Comparison of ENCODE assay signal across 14 cellular contexts in genomic region chr7:123633553-123633952, GRCh38. TPM values are rescaled to one million over a fixed set of nuclear protein-coding genes. Genes with fewer than 3 reads are reported as not detected.
DNase-seq lines count a peak whose midpoint lies in the region; ATAC-seq and TF ChIP-seq lines count a peak whose summit lies in the region.
"Had no signal": no experiment of that assay in that cellular context is flagged by ENCODE, and none has a peak within 500 bp of the region (broad histone marks: within the 10 kb centered on the region; RNA-seq: fewer than 3 reads in every experiment).

No MANE protein-coding gene starts in this region.

- H3K27me3 Mint-ChIP-seq in HFFc6 (ENCODE audit: insufficient read depth), result no peaks in the 10 kb centered on the region; the same call in 1 of the 2 replicates

- ATAC-seq in HG02840 (IDR thresholded peaks at IDR 0.05; ENCODE audit: low FRiP score, unreplicated experiment), result no peak
- no peak for ATAC-seq in HG03045 (IDR thresholded peaks at IDR 0.05; ENCODE audit: unreplicated experiment)

- H3F3A ChIP-seq in smooth muscle cell (ENCODE audit: low read depth), result no peaks in the 10 kb centered on the region

- H2AFZ ChIP-seq in smooth muscle cell (ENCODE audit: low read depth), result no peak overlapping the region

- peak overlapping the region; percentile 23; the same call in 1 of the 2 replicates for H3K4me3 Mint-ChIP-seq in HFFc6
- H3K4me3 Mint-ChIP-seq: activated CD4-positive, alpha-beta T cell treated with anti-CD3 and anti-CD28 coated beads, Interleukin-2, amount 10 ng/mL, durations not matched to agents 24 days and 14 days had no signal

- H3K4me3 ChIP-seq in fibroblast of villous mesenchyme (ENCODE audit: low read depth, low read length) (no peak overlapping the region), smooth muscle cell (no peak overlapping the region)
- H3K4me3 ChIP-seq: sigmoid colon, thoracic aorta had no signal

- H4K20me1 ChIP-seq in smooth muscle cell (ENCODE audit: low read depth), result no peaks in the 10 kb centered on the region

- DNase-seq in HFFc6, result peak; percentile 53
- peak; percentile 66 for DNase-seq in amniotic epithelial cell (ENCODE audit: low read depth)
- peak; percentile 72 for DNase-seq in fibroblast of villous mesenchyme (ENCODE audit: low read depth)
- DNase-seq in smooth muscle cell (lab: John Stamatoyannopoulos, UW; ENCODE audit: unreplicated experiment), result no peak
- no peak for DNase-seq in GM19240 (ENCODE audit: insufficient read length, low spot score)
- DNase-seq: activated CD4-positive, alpha-beta T cell treated with anti-CD3 and anti-CD28 coated beads, Interleukin-2, amount 10 ng/mL, durations not matched to agents 24 days and 14 days; activated T-cell treated with anti-CD3 and anti-CD28 coated beads, Interleukin-2, amount 50 U/mL, for 48 hours; anterior cingulate cortex; Kasumi-1; sigmoid colon; T-helper 1 cell had no signal

- no peak overlapping the region for H3K27ac Mint-ChIP-seq in HFFc6
- H3K27ac Mint-ChIP-seq: activated CD4-positive, alpha-beta T cell treated with anti-CD3 and anti-CD28 coated beads, Interleukin-2, amount 10 ng/mL, durations not matched to agents 24 days and 14 days had no signal

- peaks cover 5% of the 10 kb centered on the region for H3K4me1 ChIP-seq in smooth muscle cell (ENCODE audit: low read depth)
- H3K4me1 ChIP-seq: sigmoid colon had no signal

- no peaks in the 10 kb centered on the region for H3K27me3 ChIP-seq in smooth muscle cell (ENCODE audit: low read depth)
- H3K27me3 ChIP-seq: sigmoid colon had no signal

- H3K4me1 Mint-ChIP-seq in HFFc6 (ENCODE audit: low read depth), result peaks cover 16% of the 10 kb centered on the region
- H3K4me1 Mint-ChIP-seq: activated CD4-positive, alpha-beta T cell treated with anti-CD3 and anti-CD28 coated beads, Interleukin-2, amount 10 ng/mL, durations not matched to agents 24 days and 14 days had no signal

- peak overlapping the region; percentile 52 for H3K4me2 ChIP-seq in smooth muscle cell

- H3K9me3 Mint-ChIP-seq in HFFc6, result no peaks in the 10 kb centered on the region
- H3K9me3 Mint-ChIP-seq: activated CD4-positive, alpha-beta T cell treated with anti-CD3 and anti-CD28 coated beads, Interleukin-2, amount 10 ng/mL, durations not matched to agents 24 days and 14 days had no signal

- no peaks in the 10 kb centered on the region for H3K36me3 Mint-ChIP-seq in HFFc6 (ENCODE audit: low read depth)

- no peak for TF ChIP-seq CTCF in HFFc6 (IDR thresholded peaks at IDR 0.05)
- TF ChIP-seq CTCF in fibroblast of villous mesenchyme (IDR thresholded peaks at IDR 0.05; ENCODE audit: insufficient read depth, low read depth, low read length), result no peak
- no peak for TF ChIP-seq CTCF in smooth muscle cell (IDR thresholded peaks at IDR 0.05; ENCODE audit: borderline replicate concordance, insufficient read depth, poor library complexity, severe bottlenecking)

- no peaks in the 10 kb centered on the region for H3K36me3 ChIP-seq in smooth muscle cell (ENCODE audit: low read depth)
- H3K36me3 ChIP-seq: sigmoid colon, thoracic aorta had no signal

- H3K9ac ChIP-seq in smooth muscle cell (ENCODE audit: low read depth), result no peak overlapping the region

- no peak overlapping the region for H3K27ac ChIP-seq in smooth muscle cell (ENCODE audit: low read depth)
- H3K27ac ChIP-seq: sigmoid colon, thoracic aorta had no signal

- WGBS in smooth muscle cell (ENCODE audit: low lambda C conversion rate), result 65% methylated on average over 7 of the region's 7 CpGs

- H3K9me3 ChIP-seq in smooth muscle cell (replicated peaks; ENCODE audit: low read depth), result no peaks in the 10 kb centered on the region
- H3K9me3 ChIP-seq: sigmoid colon, thoracic aorta had no signal

- no peaks in the 10 kb centered on the region for H3K79me2 ChIP-seq in smooth muscle cell (ENCODE audit: low read depth)

RNA-seq across cellular contexts. Expression of gene LMOD2, which starts 22.1 kb away (rescaled TPM):
- not detected for total RNA-seq in HFFc6 (2021; fragmentation: NEBNext Ultra II Directional; extraction: Animal tissue kit (Norgen Biotek cat#: 25700))
- total RNA-seq in fibroblast of villous mesenchyme (not detected in 2 replicates), smooth muscle cell (not detected in 2 replicates)
- 0.10 TPM in 1 of 2 replicates, not detected in the other for polyA plus RNA-seq in smooth muscle cell
- total RNA-seq: activated CD4-positive, alpha-beta T cell treated with anti-CD3 and anti-CD28 coated beads, Interleukin-2, amount 10 ng/mL, durations not matched to agents 24 days and 14 days; sigmoid colon; thoracic aorta had no signal

RNA-seq across cellular contexts. Expression of gene ASB15, which starts 31.9 kb away (rescaled TPM):
- not detected for total RNA-seq in HFFc6 (2021; fragmentation: NEBNext Ultra II Directional; extraction: Animal tissue kit (Norgen Biotek cat#: 25700))
- not detected in 2 replicates for total RNA-seq in fibroblast of villous mesenchyme
- total RNA-seq in smooth muscle cell, result not detected in 2 replicates
- polyA plus RNA-seq in smooth muscle cell, result 0.07 and 0.20 TPM in 2 replicates
- total RNA-seq: activated CD4-positive, alpha-beta T cell treated with anti-CD3 and anti-CD28 coated beads, Interleukin-2, amount 10 ng/mL, durations not matched to agents 24 days and 14 days; sigmoid colon; thoracic aorta had no signal
- polyA plus RNA-seq: sigmoid colon had no signal

Comparison
In these comparisons a context has a peak if more than half of its experiments do, and no peak if none do; other contexts are left out.
1. DNase-seq: peak in HFFc6 (single experiment), amniotic epithelial cell (single experiment) and fibroblast of villous mesenchyme (single experiment); none in smooth muscle cell (single experiment) and GM19240 (single experiment).